In the genomic region with DNA sequence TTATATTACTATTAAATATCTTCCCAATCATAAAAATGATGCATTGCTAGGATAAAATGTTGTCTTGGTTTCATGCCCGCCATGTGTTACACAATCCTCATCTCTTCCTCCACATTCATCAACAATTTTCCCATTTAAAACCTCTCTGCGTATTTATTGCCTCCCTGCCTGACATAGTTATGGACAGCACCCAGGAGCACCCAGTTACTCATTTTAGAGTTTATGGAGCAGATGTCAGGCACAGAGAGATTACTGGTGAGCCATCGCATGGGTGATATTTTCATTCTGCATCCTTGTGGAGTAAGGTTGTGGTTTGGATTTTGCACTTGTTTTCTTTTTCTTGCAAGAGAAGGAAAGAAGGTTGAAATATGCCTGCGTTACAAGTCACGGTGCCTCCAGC, we compare ENCODE assay signal across 30 cellular contexts.
DNase-seq lines count a peak whose midpoint lies in the region; ATAC-seq and TF ChIP-seq lines count a peak whose summit lies in the region.
"Had no signal": no experiment of that assay in that cellular context is flagged by ENCODE, and none has a peak within 500 bp of the region (broad histone marks: within the 10 kb centered on the region; RNA-seq: fewer than 3 reads in every experiment).

No MANE protein-coding gene starts in this region.

- intact Hi-C loops in upper lobe of right lung (cut with DNase I) (no loop called here), PC-3 (cut with micrococcal nuclease) (no loop called here)

- no peaks in the 10 kb centered on the region for H3F3A ChIP-seq in PC-3 (ENCODE audit: low read length, unreplicated experiment)

- H3K27me3 ChIP-seq in upper lobe of right lung (no peaks in the 10 kb centered on the region), PC-3 (ENCODE audit: low read length) (no peaks in the 10 kb centered on the region)
- H3K27me3 ChIP-seq: adrenal gland, body of pancreas, thyroid gland had no signal

- no peaks in the 10 kb centered on the region for H4K20me1 ChIP-seq in PC-3 (ENCODE audit: low read length)

- peak; percentile 89 for ATAC-seq in omental fat pad (ENCODE audit: low FRiP score)
- no peak for ATAC-seq in upper lobe of right lung
- no peak for ATAC-seq in PC-3
- ATAC-seq: activated CD4-positive, CD25-positive, alpha-beta regulatory T cell treated with anti-CD3 and anti-CD28 coated beads, Interleukin-2, amount 50 U/mL, for 24 hours; body of pancreas; left lobe of liver had no signal

- H2AFZ ChIP-seq in PC-3 (ENCODE audit: low read length) = no peak overlapping the region
- H2AFZ ChIP-seq: parathyroid adenoma had no signal

- H3K4me2 ChIP-seq in PC-3 (ENCODE audit: low read length) = no peak overlapping the region

- H3K9me3 ChIP-seq in upper lobe of right lung (no peaks in the 10 kb centered on the region), PC-3 (ENCODE audit: low read length) (no peaks in the 10 kb centered on the region)
- H3K9me3 ChIP-seq: adrenal gland, body of pancreas, Caco-2, thyroid gland had no signal

- no peak overlapping the region for H3K9ac ChIP-seq in PC-3 (ENCODE audit: low read length)
- H3K9ac ChIP-seq: parathyroid adenoma had no signal

- H3K79me2 ChIP-seq in PC-3 (ENCODE audit: low read length) = no peaks in the 10 kb centered on the region
- H3K79me2 ChIP-seq: parathyroid adenoma had no signal

- H3K9me2 ChIP-seq in PC-3 (replicated peaks; ENCODE audit: low read length) = no peaks in the 10 kb centered on the region

- peak; percentile 94 for DNase-seq in AG09309 (ENCODE audit: low read depth)
- DNase-seq in GM04503 (ENCODE audit: low read depth) = peak; percentile 58
- peak; percentile 39 for DNase-seq in epidermal melanocyte (ENCODE audit: insufficient read length, low spot score)
- no peak for DNase-seq in omental fat pad (ENCODE audit: low spot score)
- no peak for DNase-seq in SKM-1 treated with dmso at 0.1 percent for 144 hours (lab: John Stamatoyannopoulos, UW; ENCODE audit: unreplicated experiment)
- no peak for DNase-seq in upper lobe of right lung
- no peak for DNase-seq in PC-3
- DNase-seq in NCI-H2171 treated with DMSO at 0.1 percent for 48 hours (lab: John Stamatoyannopoulos, UW) = no peak
- DNase-seq: activated CD4-positive, alpha-beta memory T cell treated with anti-CD3 and anti-CD28 coated beads for 36 hours; activated CD8-positive, alpha-beta memory T cell treated with anti-CD3 and anti-CD28 coated beads, Interleukin-2, amount 50 U/mL, for 4 hours; activated naive CD4-positive, alpha-beta T cell treated with anti-CD3 and anti-CD28 coated beads, Interleukin-2, amount 10 ng/mL, durations not matched to agents 7 days and 5 days; adrenal gland; body of pancreas; Caco-2; DMS79; GF-D8; glutamatergic neuron; H9; Karpas-422; NCI-H1417; NCI-H2029; NCI-H526; NK-92 treated with Interleukin-12 subunit alpha and Interleukin-12 subunit beta, amount 100 ng/mL, for 24 hours; stimulated activated CD4-positive, alpha-beta T cell treated with anti-CD3 and anti-CD28 coated beads, Interleukin-1b, Interleukin-23, amount 100 ng/mL, for 48 hours; T-helper 2 cell; thyroid gland had no signal

- H3K27ac ChIP-seq in upper lobe of right lung (no peak overlapping the region), PC-3 (ENCODE audit: low read length) (no peak overlapping the region)
- H3K27ac ChIP-seq: adrenal gland, body of pancreas, C4-2B, parathyroid adenoma, thyroid gland had no signal

- POLR2A ChIA-PET in PC-3 (lab: Charles Lee; ENCODE audit: unreplicated experiment) = no interaction called here

- TF ChIP-seq CTCF in AG09309 (IDR thresholded peaks at IDR 0.05; ENCODE audit: control insufficient read depth, insufficient read depth, low read depth, low read length, missing control alignments) (no peak), omental fat pad (IDR thresholded peaks at IDR 0.05) (no peak), upper lobe of right lung (IDR thresholded peaks at IDR 0.05) (no peak), PC-3 (conservative IDR thresholded peaks at IDR 0.05; ENCODE audit: low read depth, low read length) (no peak)

- no peak overlapping the region for H3K4me3 ChIP-seq in AG09309 (ENCODE audit: control insufficient read depth, low read depth, low read length)
- no peak overlapping the region for H3K4me3 ChIP-seq in upper lobe of right lung
- no peak overlapping the region for H3K4me3 ChIP-seq in PC-3 (ENCODE audit: low read length)
- H3K4me3 ChIP-seq: adrenal gland, body of pancreas, thyroid gland had no signal

- CTCF ChIA-PET in PC-3 (lab: Charles Lee) = no interaction called here

- BruUV-seq in PC-3 (replicated peaks; lab: Mats Ljungman, UMichigan) = no TSS peak

- H3K4me1 ChIP-seq in upper lobe of right lung = no peaks in the 10 kb centered on the region
- H3K4me1 ChIP-seq in PC-3 (ENCODE audit: insufficient read depth, low read length) = no peaks in the 10 kb centered on the region
- H3K4me1 ChIP-seq: adrenal gland, body of pancreas, Caco-2, parathyroid adenoma, thyroid gland had no signal

- no peaks in the 10 kb centered on the region for H3K36me3 ChIP-seq in upper lobe of right lung
- H3K36me3 ChIP-seq in PC-3 (ENCODE audit: low read depth, low read length) = no peaks in the 10 kb centered on the region
- H3K36me3 ChIP-seq: adrenal gland, thyroid gland had no signal

Comparison
In these comparisons a context has a peak if more than half of its experiments do, and no peak if none do; other contexts are left out.
1. DNase-seq: peak in AG09309 (single experiment), GM04503 (single experiment) and epidermal melanocyte (single experiment); none in omental fat pad (single experiment), SKM-1 treated with dmso at 0.1 percent for 144 hours (single experiment), upper lobe of right lung (single experiment), PC-3 (single experiment) and NCI-H2171 treated with DMSO at 0.1 percent for 48 hours (single experiment).